8 cellular contexts compared by ENCODE assay signal in genomic region chr3:56753206-56753605, GRCh38. TPM values are rescaled to one million over a fixed set of nuclear protein-coding genes. Genes with fewer than 3 reads are reported as not detected.
DNase-seq lines count a peak whose midpoint lies in the region; ATAC-seq, FAIRE-seq and TF ChIP-seq lines count a peak whose summit lies in the region.

No MANE protein-coding gene starts in this region.

- DNase-seq in EH (ENCODE audit: low read depth) (peak; percentile 41), epithelial cell of esophagus (ENCODE audit: low read depth) (peak; percentile 50), cortex of kidney (lab: John Stamatoyannopoulos, UW) (no peak), hepatic stellate cell (ENCODE audit: low spot score) (no peak), frontal cortex (ENCODE audit: low spot score in 2 of 2) (no peak), stomach (no peak)

- FAIRE-seq in frontal cortex (lab: Jason Lieb, UNC) = no peak

- WGBS in stomach, 5 donors = 56 to 76% (median 71%) methylated on average over 3 of the region's 3 CpGs

- no peak for TF ChIP-seq EP300 in stomach (IDR thresholded peaks at IDR 0.05)

- TF ChIP-seq CTCF in epithelial cell of esophagus (IDR thresholded peaks at IDR 0.05; ENCODE audit: insufficient read depth, low read depth, low read length, missing control alignments) = no peak
- no peak for TF ChIP-seq CTCF in stomach (IDR thresholded peaks at IDR 0.05)

- H3K4me3 ChIP-seq in epithelial cell of esophagus (ENCODE audit: low read length) = no peak overlapping the region
- H3K4me3 ChIP-seq in stomach = no peak overlapping the region

- no peaks in the 10 kb centered on the region for H3K9me3 ChIP-seq in stomach

- TF ChIP-seq POLR2A in stomach (IDR thresholded peaks at IDR 0.05) = no peak

- peak; percentile 90 for ATAC-seq in GM21381 (IDR thresholded peaks at IDR 0.05; ENCODE audit: unreplicated experiment)
- ATAC-seq in HG03571 (IDR thresholded peaks at IDR 0.05; ENCODE audit: unreplicated experiment) = peak; percentile 79

- H3K27ac ChIP-seq in stomach = peak overlapping the region in 1 of 5 donors; percentile 68

- H3K36me3 ChIP-seq in stomach = peaks cover 0 to 40% (median 32%) of the 10 kb centered on the region in 4 donors

- H3K27me3 ChIP-seq in stomach = no peaks in the 10 kb centered on the region

- intact Hi-C loops in stomach (cut with DNase I; ENCODE audit: low total_unique reads) = no loop called here

- H3K4me1 ChIP-seq in stomach = peaks cover 3 to 47% (median 18%) of the 10 kb centered on the region in 4 donors

RNA-seq across cellular contexts. Expression of gene ARHGEF3, which starts 48.5 kb away (rescaled TPM):
- 26.1 TPM for total RNA-seq in frontal cortex
- total RNA-seq in stomach = 10 to 100 TPM in 4 of 5 donors, 1 to 10 TPM in 1; 6.2 to 23.8 (median 17.5) TPM
- polyA plus RNA-seq in stomach = 10 to 100 TPM in 1 of 3 donors, 1 to 10 TPM in 2; 8.2 to 12.7 (median 9.2) TPM

Comparison
In these comparisons a context has a peak if more than half of its experiments do, and no peak if none do; other contexts are left out.
1. DNase-seq: peak in EH (single experiment) and epithelial cell of esophagus (single experiment); none in cortex of kidney (single experiment), hepatic stellate cell (single experiment), frontal cortex (0 of 2) and stomach (single experiment).